1 cellular context compared by ENCODE assay signal in the genomic region with DNA sequence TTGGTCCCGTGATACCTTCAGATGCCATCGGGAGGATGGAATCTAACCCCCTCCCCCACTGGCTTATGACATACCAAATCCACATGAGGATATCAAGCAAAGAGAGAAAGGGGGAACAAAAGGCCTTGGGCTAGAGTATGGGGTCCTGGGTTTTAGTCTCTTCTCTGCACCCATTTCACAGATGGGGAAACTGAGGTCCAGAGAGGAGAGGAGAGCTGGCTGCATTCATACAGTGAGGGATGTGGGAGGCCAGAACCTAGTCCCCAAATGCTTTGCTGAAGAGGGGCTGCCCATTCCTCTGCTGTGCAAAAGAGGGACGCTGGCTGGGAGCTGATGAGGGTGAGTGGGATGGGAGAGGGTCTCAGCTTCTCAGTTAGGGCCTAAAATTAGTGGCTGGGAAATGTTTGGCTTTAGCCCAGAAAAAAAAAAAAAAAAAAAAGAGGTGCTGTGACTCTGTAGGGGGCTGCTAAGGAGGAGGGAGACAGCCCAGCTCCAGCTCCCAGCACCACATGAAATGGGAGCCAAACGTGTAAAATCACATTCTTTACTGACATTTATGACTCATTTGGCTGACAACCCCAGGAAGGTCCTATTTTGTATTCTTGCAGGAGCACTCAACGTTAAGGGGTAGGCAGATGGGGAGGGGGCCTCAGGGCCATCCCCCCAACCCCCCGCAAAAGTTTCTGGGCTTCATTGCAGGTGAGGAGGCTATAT.
TF ChIP-seq lines count a peak whose summit lies in the region.

No MANE protein-coding gene starts in this region.

TF ChIP-seq in HepG2, 621 proteins besides CTCF, POLR2A, EP300 and RAD21:
- TF ChIP-seq ZNF549 (CRISPR knock-in tag; IDR thresholded peaks at IDR 0.05): no peak
- peak; percentile 90 for TF ChIP-seq ZNF629 (CRISPR knock-in tag; conservative IDR thresholded peaks at IDR 0.05)
